ENCODE assay signal across 19 cellular contexts in genomic region chr2:158656492-158657190, GRCh38.
A peak's percentile ranks its signal among the peaks of the same experiment; 100 is the strongest.
DNase-seq lines count a peak whose midpoint lies in the region; TF ChIP-seq lines count a peak whose summit lies in the region.
"Had no signal": no experiment of that assay in that cellular context is flagged by ENCODE, and none has a peak within 500 bp of the region (broad histone marks: within the 10 kb centered on the region; RNA-seq: fewer than 3 reads in every experiment).

No MANE protein-coding gene starts in this region.

- H3K36me3 Mint-ChIP-seq in HFFc6 (ENCODE audit: low read depth) = peaks cover 17% of the 10 kb centered on the region

- H3K79me1 ChIP-seq in trophoblast cell (ENCODE audit: low read length) = no peaks in the 10 kb centered on the region

- no peak overlapping the region for H4K8ac ChIP-seq in trophoblast cell (ENCODE audit: low read depth, low read length)

- peaks cover 9% of the 10 kb centered on the region for H3K4me1 Mint-ChIP-seq in HFFc6 (ENCODE audit: low read depth)

- DNase-seq in HFFc6 (no peak), left kidney (ENCODE audit: low read depth, low spot score) (peak; percentile 56), trophoblast cell (no peak), thyroid gland (peak; percentile 77 to 82), SKM-1 treated with dmso at 0.1 percent for 144 hours (lab: John Stamatoyannopoulos, UW; ENCODE audit: unreplicated experiment) (no peak), dedifferentiated amniotic fluid mesenchymal stem cell (ENCODE audit: extremely low spot score) (no peak)
- DNase-seq in activated T-cell treated with anti-CD3 and anti-CD28 coated beads, Interleukin-2, amount 50 U/mL, for 48 hours = no peak
- DNase-seq: CD8-positive, alpha-beta T cell; DND-41; GOT3; KBM-7; NCI-H1092; NCI-H1436; NCI-H187 treated with DMSO at 0.1 percent for 48 hours; NCI-H226; NCI-H524; NCI-H774; NK-92 treated with Interleukin-12 subunit alpha and Interleukin-12 subunit beta, amount 100 ng/mL, for 24 hours had no signal

- H3K9me3 Mint-ChIP-seq in HFFc6 = no peaks in the 10 kb centered on the region
- H3K9me3 Mint-ChIP-seq: CD8-positive, alpha-beta T cell had no signal

- no peak overlapping the region for H4K12ac ChIP-seq in trophoblast cell (ENCODE audit: low read depth, low read length)

- intact Hi-C loops in thyroid gland (cut with DNase I) = no loop called here

- H3K27ac Mint-ChIP-seq in HFFc6 = 0 out of 2 replicates have a peak overlapping the region, but pooled peaks have one; percentile 16
- H3K27ac Mint-ChIP-seq: CD8-positive, alpha-beta T cell had no signal

- H3K27me3 ChIP-seq in trophoblast cell (ENCODE audit: insufficient read depth, low read length) (no peaks in the 10 kb centered on the region), thyroid gland (no peaks in the 10 kb centered on the region)

- no peak overlapping the region for H4K91ac ChIP-seq in trophoblast cell (ENCODE audit: low read depth, low read length)

- H3K9ac ChIP-seq in trophoblast cell (ENCODE audit: low read length) = peak overlapping the region; percentile 29

- H3K4me2 ChIP-seq in trophoblast cell (ENCODE audit: low read length) = no peak overlapping the region

- H3K18ac ChIP-seq in trophoblast cell (ENCODE audit: low read length) = no peak overlapping the region

- no peak for TF ChIP-seq POLR2A in thyroid gland (IDR thresholded peaks at IDR 0.05)

- H3K79me2 ChIP-seq in trophoblast cell (ENCODE audit: control insufficient read depth, insufficient read depth, low read length, poor library complexity) = no peaks in the 10 kb centered on the region

- H3K4me3 ChIP-seq in trophoblast cell (ENCODE audit: low read depth, low read length) (no peak overlapping the region), thyroid gland (replicated peaks in 1 of 3) (no peak overlapping the region)
- H3K4me3 ChIP-seq: GM12878 had no signal

- no peak overlapping the region for H2AFZ ChIP-seq in trophoblast cell (ENCODE audit: insufficient read depth, low read length, poor library complexity)

- no peak overlapping the region for H2BK5ac ChIP-seq in trophoblast cell (ENCODE audit: low read depth, low read length, poor library complexity)

- H3K27ac ChIP-seq in trophoblast cell (ENCODE audit: low read depth, low read length) (no peak overlapping the region), thyroid gland (peak overlapping the region; percentile 0 to 65 (median 61))

- H3K36me3 ChIP-seq in trophoblast cell (ENCODE audit: control insufficient read depth in 1 of 2, insufficient read depth in 2 of 2, low read length in 2 of 2) (peaks cover 7 to 12% of the 10 kb centered on the region in 2 experiments), thyroid gland (peaks cover 0 to 9% of the 10 kb centered on the region in 2 donors)

- no peak overlapping the region for H2BK12ac ChIP-seq in trophoblast cell (ENCODE audit: low read length)

- H3K27me3 Mint-ChIP-seq in HFFc6 (ENCODE audit: insufficient read depth) = no peaks in the 10 kb centered on the region; the same call in 1 of the 2 replicates

- H3K23ac ChIP-seq in trophoblast cell (ENCODE audit: low read length) = no peak overlapping the region

- H2BK120ac ChIP-seq in trophoblast cell (ENCODE audit: insufficient read depth, low read length, poor library complexity) = no peak overlapping the region

- H3K9me3 ChIP-seq in trophoblast cell (ENCODE audit: insufficient read depth, low read depth, low read length) (no peaks in the 10 kb centered on the region), thyroid gland (no peaks in the 10 kb centered on the region)

- H2AK5ac ChIP-seq in trophoblast cell (ENCODE audit: low read length) = no peak overlapping the region

- no peak overlapping the region for H3K4me3 Mint-ChIP-seq in HFFc6
- H3K4me3 Mint-ChIP-seq: CD8-positive, alpha-beta T cell had no signal

- H3K4me1 ChIP-seq in trophoblast cell (ENCODE audit: control insufficient read depth in 1 of 2, insufficient read depth in 2 of 2, low read length in 2 of 2) (no peaks in the 10 kb centered on the region), thyroid gland (peaks cover 8 to 50% of the 10 kb centered on the region in 2 donors)

- H3K14ac ChIP-seq in trophoblast cell (ENCODE audit: low read length) = no peak overlapping the region

- no CpG with 5 or more reads among the region's 10 CpGs for WGBS in trophoblast cell (ENCODE audit: extremely low coverage, insufficient coverage, insufficient read length)
- WGBS in thyroid gland, 2 donors = 56 to 68% methylated on average over 10 of the region's 10 CpGs

- H3K4ac ChIP-seq in trophoblast cell (ENCODE audit: low read depth, low read length) = no peak overlapping the region

- no peak for TF ChIP-seq CTCF in HFFc6 (IDR thresholded peaks at IDR 0.05)
- TF ChIP-seq CTCF in thyroid gland (IDR thresholded peaks at IDR 0.05) = no peak

Comparison
In these comparisons a context has a peak if more than half of its experiments do, and no peak if none do; other contexts are left out.
1. DNase-seq: peak in left kidney (single experiment) and thyroid gland (2 of 2); none in HFFc6 (single experiment), trophoblast cell (0 of 2), activated T-cell treated with anti-CD3 and anti-CD28 coated beads, Interleukin-2, amount 50 U/mL, for 48 hours (0 of 2), SKM-1 treated with dmso at 0.1 percent for 144 hours (single experiment) and dedifferentiated amniotic fluid mesenchymal stem cell (single experiment).